Comparison of ENCODE assay signal across 8 cellular contexts in the genomic region with DNA sequence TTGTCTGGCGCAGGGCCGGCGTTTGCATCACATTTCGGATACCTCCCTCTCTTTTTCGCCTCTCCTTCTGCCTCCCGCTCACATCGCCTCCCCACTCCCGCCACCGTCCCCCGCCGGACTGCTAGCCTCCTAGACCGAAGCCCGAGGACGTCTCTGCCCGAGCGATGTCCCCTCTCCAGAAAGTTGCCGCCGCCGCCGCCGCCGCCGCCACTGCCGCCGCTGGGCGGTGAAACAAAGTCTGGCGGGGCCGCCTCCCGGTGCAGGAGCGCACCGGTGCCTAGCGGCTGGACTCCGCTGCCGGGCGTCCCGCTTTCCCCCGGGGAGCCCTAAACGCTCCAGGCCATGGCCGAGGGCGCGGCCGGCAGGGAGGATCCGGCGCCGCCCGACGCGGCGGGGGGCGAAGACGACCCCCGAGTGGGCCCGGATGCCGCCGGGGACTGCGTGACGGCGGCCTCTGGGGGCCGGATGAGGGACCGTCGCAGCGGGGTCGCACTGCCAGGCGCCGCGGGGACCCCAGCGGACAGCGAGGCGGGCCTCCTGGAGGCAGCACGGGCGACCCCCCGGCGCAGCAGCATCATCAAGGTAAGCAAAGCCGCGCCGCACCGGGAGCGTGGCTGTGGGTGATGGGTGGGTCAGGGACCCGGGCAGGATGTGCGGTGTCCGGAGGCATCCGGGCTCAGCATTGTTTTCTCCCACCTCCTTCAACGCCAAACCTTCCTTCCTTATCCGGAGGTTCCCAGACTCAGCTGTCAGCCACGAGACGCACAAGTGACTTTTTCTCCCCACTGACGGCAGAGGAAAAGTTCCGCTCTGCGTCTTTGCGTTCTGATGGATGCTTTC. TPM values are rescaled to one million over a fixed set of nuclear protein-coding genes. Genes with fewer than 3 reads are reported as not detected.
DNase-seq lines count a peak whose midpoint lies in the region; ATAC-seq and TF ChIP-seq lines count a peak whose summit lies in the region.

No MANE protein-coding gene starts in this region.

- no peak for DNase-seq in A673 (ENCODE audit: low spot score)
- DNase-seq in activated CD4-positive, CD25-positive, alpha-beta regulatory T cell treated with anti-CD3 and anti-CD28 coated beads, Interleukin-2, amount 50 U/mL, for 72 hours: peak; percentile 62
- peak; percentile 22 for DNase-seq in mesenchymal stem cell
- DNase-seq in H4 (ENCODE audit: low spot score): no peak

- peak overlapping the region; percentile 20 for H2AFZ ChIP-seq in mesenchymal stem cell (ENCODE audit: low read depth, low read length)

- no peak overlapping the region for H4K91ac ChIP-seq in mesenchymal stem cell (ENCODE audit: low read length)

- H3K36me3 ChIP-seq in A673 (ENCODE audit: insufficient read depth, low read length, poor library complexity, severe bottlenecking): no peaks in the 10 kb centered on the region
- H3K36me3 ChIP-seq in duodenal mucosa (ENCODE audit: control insufficient read depth in 1 of 2, insufficient read depth in 2 of 2, low read length in 2 of 2): no peaks in the 10 kb centered on the region
- no peaks in the 10 kb centered on the region for H3K36me3 ChIP-seq in mesenchymal stem cell (ENCODE audit: control insufficient read depth in 1 of 2, insufficient read depth in 2 of 2, low read depth in 1 of 2, low read length in 2 of 2)
- no peaks in the 10 kb centered on the region for H3K36me3 ChIP-seq in subcutaneous abdominal adipose tissue (ENCODE audit: control insufficient read depth in 5 of 5, insufficient read depth in 5 of 5, low read length in 5 of 5)

- H2BK120ac ChIP-seq in mesenchymal stem cell (ENCODE audit: low read depth, low read length): no peak overlapping the region

- no peak overlapping the region for H2BK5ac ChIP-seq in mesenchymal stem cell (ENCODE audit: low read depth, low read length, poor library complexity, severe bottlenecking)

- intact Hi-C loops in A673 (cut with micrococcal nuclease; ENCODE audit: unreplicated experiment): no loop called here

- no peak overlapping the region for H3K23ac ChIP-seq in mesenchymal stem cell (ENCODE audit: low read length in 2 of 2)

- 1% methylated on average over 77 of the region's 90 CpGs for WGBS in mesenchymal stem cell

- peak; percentile 7 for ATAC-seq in GM18870 (IDR thresholded peaks at IDR 0.05; ENCODE audit: unreplicated experiment)
- peak; percentile 31 for ATAC-seq in HG03135 (IDR thresholded peaks at IDR 0.05; ENCODE audit: unreplicated experiment)

- peak overlapping the region in 1 of 2 experiments; percentile 55 for H3K14ac ChIP-seq in mesenchymal stem cell (ENCODE audit: low read length in 2 of 2)

- CTCF ChIA-PET in A673 (lab: Charles Lee): interaction anchor here (0.7 to 1.4 kb wide), 2 partner anchors 322 to 492 kb away, joined by 4 read pairs; no protein-coding TSS in a partner anchor

- H3K4me3 ChIP-seq in A673 (ENCODE audit: low read depth, low read length, poor library complexity, severe bottlenecking) (peak overlapping the region; percentile 58), duodenal mucosa (ENCODE audit: low read depth in 1 of 2, low read length in 2 of 2) (peak overlapping the region; percentile 73), mesenchymal stem cell (ENCODE audit: insufficient read depth in 1 of 2, low read depth in 1 of 2, low read length in 2 of 2) (peak overlapping the region; percentile 78 to 80), subcutaneous abdominal adipose tissue (ENCODE audit: low read depth in 1 of 5, low read length in 5 of 5) (peak overlapping the region; percentile 67 to 92 (median 84))

- H4K8ac ChIP-seq in mesenchymal stem cell (ENCODE audit: low read length): no peak overlapping the region

- no peak overlapping the region for H2BK12ac ChIP-seq in mesenchymal stem cell (ENCODE audit: low read length in 2 of 2)

- H3K9ac ChIP-seq in duodenal mucosa (ENCODE audit: low read depth in 1 of 2, low read length in 2 of 2) (peak overlapping the region; percentile 7 to 40), mesenchymal stem cell (ENCODE audit: low read length) (peak overlapping the region; percentile 61), subcutaneous abdominal adipose tissue (ENCODE audit: low read length in 5 of 5) (peak overlapping the region; percentile 42 to 73 (median 51))

- H3K27me3 ChIP-seq in A673 (replicated peaks; ENCODE audit: insufficient read depth, low read depth, low read length, poor library complexity): peaks cover 38% of the 10 kb centered on the region
- H3K27me3 ChIP-seq in duodenal mucosa (ENCODE audit: control insufficient read depth in 1 of 2, insufficient read depth in 2 of 2, low read length in 2 of 2): peaks cover 19 to 24% of the 10 kb centered on the region in 2 donors
- peaks cover 0 to 40% of the 10 kb centered on the region in 2 experiments for H3K27me3 ChIP-seq in mesenchymal stem cell (ENCODE audit: control insufficient read depth in 1 of 2, insufficient read depth in 1 of 2, low read length in 2 of 2)
- H3K27me3 ChIP-seq in subcutaneous abdominal adipose tissue (ENCODE audit: control insufficient read depth in 5 of 5, insufficient read depth in 4 of 5, low read length in 5 of 5): no peaks in the 10 kb centered on the region

- POLR2A ChIA-PET in A673 (lab: Charles Lee; ENCODE audit: low non-redundant PET): no interaction called here

- peak overlapping the region; percentile 36 for H2BK15ac ChIP-seq in mesenchymal stem cell (ENCODE audit: low read depth, poor library complexity, severe bottlenecking)

- peak overlapping the region; percentile 40 to 41 for H3K18ac ChIP-seq in mesenchymal stem cell (ENCODE audit: low read depth in 1 of 2, low read length in 2 of 2)

- TF ChIP-seq CTCF in A673 (conservative IDR thresholded peaks at IDR 0.05; ENCODE audit: low read depth, low read length): no peak

- no peaks in the 10 kb centered on the region for H3K9me3 ChIP-seq in A673 (ENCODE audit: low read depth, low read length, poor library complexity, severe bottlenecking)
- H3K9me3 ChIP-seq in duodenal mucosa (ENCODE audit: control insufficient read depth in 1 of 2, low read length in 2 of 2): no peaks in the 10 kb centered on the region
- H3K9me3 ChIP-seq in mesenchymal stem cell (ENCODE audit: control insufficient read depth, low read length): no peaks in the 10 kb centered on the region
- no peaks in the 10 kb centered on the region for H3K9me3 ChIP-seq in subcutaneous abdominal adipose tissue (ENCODE audit: control insufficient read depth in 5 of 5, low read length in 5 of 5)

- no TSS peak for BruUV-seq in A673 (replicated peaks; lab: Mats Ljungman, UMichigan)

- no peak overlapping the region for H2AK5ac ChIP-seq in mesenchymal stem cell (ENCODE audit: low read length, severe bottlenecking)

- H3K27ac ChIP-seq in A673 (ENCODE audit: low read depth, low read length, poor library complexity, severe bottlenecking) (no peak overlapping the region), duodenal mucosa (ENCODE audit: low read depth, low read length) (no peak overlapping the region), mesenchymal stem cell (ENCODE audit: low read length, poor library complexity, severe bottlenecking) (no peak overlapping the region), subcutaneous abdominal adipose tissue (ENCODE audit: low read depth, low read length) (peak overlapping the region; percentile 24)

- H3K4me1 ChIP-seq in A673 (ENCODE audit: insufficient read depth, low read length, poor library complexity, severe bottlenecking) (peaks cover 9% of the 10 kb centered on the region), duodenal mucosa (ENCODE audit: control insufficient read depth in 1 of 2, insufficient read depth in 2 of 2, low read length in 2 of 2) (peaks cover 6 to 13% of the 10 kb centered on the region in 2 donors), mesenchymal stem cell (ENCODE audit: control insufficient read depth, insufficient read depth, low read depth, low read length) (peaks cover 8% of the 10 kb centered on the region), subcutaneous abdominal adipose tissue (ENCODE audit: control insufficient read depth in 5 of 5, insufficient read depth in 5 of 5, low read length in 5 of 5) (peaks cover 0 to 43% (median 31%) of the 10 kb centered on the region in 5 donors)

- H3K4me2 ChIP-seq in mesenchymal stem cell (ENCODE audit: low read length, poor library complexity, severe bottlenecking): peak overlapping the region; percentile 98

- no peak overlapping the region for H3K4ac ChIP-seq in mesenchymal stem cell (ENCODE audit: low read depth in 1 of 2, low read length in 2 of 2)

- no peaks in the 10 kb centered on the region for H3K79me1 ChIP-seq in mesenchymal stem cell (replicated peaks; ENCODE audit: low read length, poor library complexity, severe bottlenecking)

RNA-seq across cellular contexts. Expression of gene PLCL1, which starts 0.6 kb away (rescaled TPM):
- not detected in 2 replicates for total RNA-seq in A673 (2021)
- polyA plus RNA-seq in mesenchymal stem cell (2013, experiment 1 of 2): 0.18 TPM
- polyA plus RNA-seq in mesenchymal stem cell (2013, experiment 2 of 2): 0.19 TPM
- 0.19 and 0.31 TPM in 2 replicates for total RNA-seq in H4 (2014; rRNA removed; shearing (Covaris generic))

RNA-seq across cellular contexts. Expression of gene BOLL, which starts 19.9 kb away (rescaled TPM):
- total RNA-seq in A673 (2021): not detected in 2 replicates
- not detected for polyA plus RNA-seq in mesenchymal stem cell (2013, experiment 1 of 2)
- not detected for polyA plus RNA-seq in mesenchymal stem cell (2013, experiment 2 of 2)
- not detected in 2 replicates for total RNA-seq in H4 (2014; rRNA removed; shearing (Covaris generic))

Comparison
In these comparisons a context has a peak if more than half of its experiments do, and no peak if none do; other contexts are left out.
1. DNase-seq: peak in activated CD4-positive, CD25-positive, alpha-beta regulatory T cell treated with anti-CD3 and anti-CD28 coated beads, Interleukin-2, amount 50 U/mL, for 72 hours (single experiment) and mesenchymal stem cell (single experiment); none in A673 (single experiment) and H4 (single experiment).
2. Peak in every context shown above with its lines, with median percentiles within 50 percentile points of each other: H3K4me3 ChIP-seq and H3K9ac ChIP-seq.